In the genomic region with DNA sequence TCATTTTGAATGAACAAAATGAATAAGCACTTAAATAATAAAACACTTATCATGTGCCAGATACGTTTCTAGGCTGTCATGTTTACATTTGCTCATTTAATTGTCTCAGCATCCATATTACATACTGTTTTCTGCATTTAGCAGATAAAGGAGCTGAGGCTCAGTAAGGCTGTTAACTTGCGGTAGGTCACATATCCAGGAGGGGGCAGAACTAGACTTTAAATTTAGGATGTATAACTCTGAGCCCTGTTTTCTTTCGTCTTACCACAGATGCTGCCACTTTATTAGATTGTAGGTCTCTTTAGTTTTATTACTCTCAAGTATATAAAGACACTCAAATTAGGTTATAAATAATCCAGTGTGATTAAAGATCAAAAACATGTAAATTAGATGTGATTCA, we compare ENCODE assay signal across 8 cellular contexts. TPM values are rescaled to one million over a fixed set of nuclear protein-coding genes. Genes with fewer than 3 reads are reported as not detected.
A peak's percentile ranks its signal among the peaks of the same experiment; 100 is the strongest.
DNase-seq lines count a peak whose midpoint lies in the region; ATAC-seq and TF ChIP-seq lines count a peak whose summit lies in the region.

No MANE protein-coding gene starts in this region.

- peaks cover 9 to 13% of the 10 kb centered on the region in 2 donors for H3K36me3 Mint-ChIP-seq in stimulated activated naive B cell treated with anti-CD40 and anti-IgM and Interleukin-4, amounts not matched to agents 10 μg/mL and 1 μg/mL and 100 μg/mL, for 72 hours

- TF ChIP-seq CTCF in C4-2B (conservative IDR thresholded peaks at IDR 0.05) (peak; percentile 67), epithelial cell of proximal tubule (conservative IDR thresholded peaks at IDR 0.05; ENCODE audit: low read depth, low read length) (peak; percentile 47)

- no peak overlapping the region for H3K27ac Mint-ChIP-seq in stimulated activated naive B cell treated with anti-CD40 and anti-IgM and Interleukin-4, amounts not matched to agents 10 μg/mL and 1 μg/mL and 100 μg/mL, for 72 hours

- H3K9me3 Mint-ChIP-seq in stimulated activated naive B cell treated with anti-CD40 and anti-IgM and Interleukin-4, amounts not matched to agents 10 μg/mL and 1 μg/mL and 100 μg/mL, for 72 hours, result no peaks in the 10 kb centered on the region

- no peaks in the 10 kb centered on the region for H3K4me1 Mint-ChIP-seq in stimulated activated naive B cell treated with anti-CD40 and anti-IgM and Interleukin-4, amounts not matched to agents 10 μg/mL and 1 μg/mL and 100 μg/mL, for 72 hours

- H3K4me3 Mint-ChIP-seq in stimulated activated naive B cell treated with anti-CD40 and anti-IgM and Interleukin-4, amounts not matched to agents 10 μg/mL and 1 μg/mL and 100 μg/mL, for 72 hours, result no peak overlapping the region

- H3K4me3 ChIP-seq in epithelial cell of proximal tubule (ENCODE audit: low read depth, low read length), result no peak overlapping the region

- DNase-seq in NCI-H748 (lab: John Stamatoyannopoulos, UW; ENCODE audit: unreplicated experiment), result peak; percentile 38
- DNase-seq in epithelial cell of proximal tubule (ENCODE audit: low read depth), result no peak
- no peak for DNase-seq in stimulated activated naive B cell treated with anti-CD40 and anti-IgM and Interleukin-4, amounts not matched to agents 10 μg/mL and 1 μg/mL and 100 μg/mL, for 72 hours
- DNase-seq in NCI-H226, result no peak

- H3K27me3 Mint-ChIP-seq in stimulated activated naive B cell treated with anti-CD40 and anti-IgM and Interleukin-4, amounts not matched to agents 10 μg/mL and 1 μg/mL and 100 μg/mL, for 72 hours, result no peaks in the 10 kb centered on the region

- H3K27ac ChIP-seq in C4-2B, result no peak overlapping the region

- ATAC-seq in GM18505 (IDR thresholded peaks at IDR 0.05; ENCODE audit: unreplicated experiment) (peak; percentile 64), HG03571 (IDR thresholded peaks at IDR 0.05; ENCODE audit: unreplicated experiment) (no peak), HG02759 (IDR thresholded peaks at IDR 0.05; ENCODE audit: unreplicated experiment) (no peak)
- peak; percentile 48 to 63 for ATAC-seq in stimulated activated naive B cell treated with anti-CD40 and anti-IgM and Interleukin-4, amounts not matched to agents 10 μg/mL and 1 μg/mL and 100 μg/mL, for 72 hours (replicated peaks)

- no peak for TF ChIP-seq POLR2A in GM18505 (IDR thresholded peaks at IDR 0.05; ENCODE audit: borderline replicate concordance, extremely low read depth, insufficient read depth, insufficient read length)

RNA-seq across cellular contexts. Expression of gene IRAK4, which starts 17.7 kb away (rescaled TPM):
- total RNA-seq in epithelial cell of proximal tubule, result 9.7 and 11.3 TPM in 2 replicates

RNA-seq across cellular contexts. Expression of gene PUS7L, which starts 17.9 kb away (rescaled TPM):
- total RNA-seq in epithelial cell of proximal tubule, result 6.3 and 11.0 TPM in 2 replicates

RNA-seq across cellular contexts. Expression of gene TWF1, which starts 29.6 kb away (rescaled TPM):
- total RNA-seq in epithelial cell of proximal tubule, result 99.3 and 112 TPM in 2 replicates

RNA-seq across cellular contexts. Expression of gene TMEM117, which starts 59.4 kb away (rescaled TPM):
- 3.8 and 6.4 TPM in 2 replicates for total RNA-seq in epithelial cell of proximal tubule

Comparison
In these comparisons a context has a peak if more than half of its experiments do, and no peak if none do; other contexts are left out.
1. ATAC-seq: peak in GM18505 (single experiment) and stimulated activated naive B cell treated with anti-CD40 and anti-IgM and Interleukin-4, amounts not matched to agents 10 μg/mL and 1 μg/mL and 100 μg/mL, for 72 hours (2 of 2); none in HG03571 (single experiment) and HG02759 (single experiment).